Comparison of ENCODE assay signal across 8 cellular contexts in genomic region chr17:75155191-75155601, GRCh38. TPM values are rescaled to one million over a fixed set of nuclear protein-coding genes. Genes with fewer than 3 reads are reported as not detected.
DNase-seq lines count a peak whose midpoint lies in the region; ATAC-seq and TF ChIP-seq lines count a peak whose summit lies in the region.

No MANE protein-coding gene starts in this region.

- H2AFZ ChIP-seq in neural progenitor cell (replicated peaks), result no peak overlapping the region

- peaks cover 11% of the 10 kb centered on the region for H3K36me3 Mint-ChIP-seq in neural progenitor cell

- H4K20me1 ChIP-seq in DOHH2 (ENCODE audit: control insufficient read depth, insufficient read depth, low read depth, low read length) (peaks cover 10% of the 10 kb centered on the region), neural progenitor cell (ENCODE audit: low read depth) (peaks cover 42% of the 10 kb centered on the region)

- H3K4me1 Mint-ChIP-seq in neural progenitor cell, result peaks cover 18% of the 10 kb centered on the region

- no peak overlapping the region for H3K9ac ChIP-seq in neural progenitor cell

- H3F3A ChIP-seq in DOHH2 (ENCODE audit: control insufficient read depth, insufficient read depth) (peaks cover 15% of the 10 kb centered on the region), neural progenitor cell (ENCODE audit: low read depth) (peaks cover 11% of the 10 kb centered on the region)

- H3K27ac ChIP-seq in DOHH2 (ENCODE audit: low read depth, low read length) (peak overlapping the region; percentile 63), neural progenitor cell (no peak overlapping the region), heart right ventricle (peak overlapping the region in 3 of 10 donors; percentile 10 to 84 (median 81))
- H3K27ac ChIP-seq in effector memory CD4-positive, alpha-beta T cell (ENCODE audit: insufficient read depth, low read length, poor library complexity, severe bottlenecking), result peak overlapping the region; percentile 74

- H3K9me2 ChIP-seq in DOHH2 (replicated peaks; ENCODE audit: control insufficient read depth, low read length), result no peaks in the 10 kb centered on the region

- ATAC-seq in HG03565 (IDR thresholded peaks at IDR 0.05; ENCODE audit: unreplicated experiment), result no peak
- ATAC-seq in heart right ventricle, result no peak

- H3K79me2 ChIP-seq in DOHH2 (ENCODE audit: control insufficient read depth, low read length) (peaks cover 43% of the 10 kb centered on the region), neural progenitor cell (ENCODE audit: low read depth) (peaks cover 41% of the 10 kb centered on the region)

- H3K27ac Mint-ChIP-seq in neural progenitor cell, result no peak overlapping the region

- 88 to 93% methylated on average over 3 of the region's 3 CpGs for WGBS in heart right ventricle, 2 donors

- DNase-seq in M059J (ENCODE audit: low read depth) (peak; percentile 44), neural progenitor cell (ENCODE audit: low spot score) (peak; percentile 30), GM03348 (ENCODE audit: low spot score) (no peak), globus pallidus (ENCODE audit: low spot score) (no peak), heart right ventricle (no peak)
- DNase-seq in effector memory CD4-positive, alpha-beta T cell, result no peak

- H3K27me3 ChIP-seq in DOHH2 (ENCODE audit: control insufficient read depth, low read length), result no peaks in the 10 kb centered on the region
- no peaks in the 10 kb centered on the region for H3K27me3 ChIP-seq in effector memory CD4-positive, alpha-beta T cell (replicated peaks; ENCODE audit: control insufficient read depth, insufficient read depth, low read length, poor library complexity, severe bottlenecking)
- no peaks in the 10 kb centered on the region for H3K27me3 ChIP-seq in neural progenitor cell
- no peaks in the 10 kb centered on the region for H3K27me3 ChIP-seq in heart right ventricle

- no peaks in the 10 kb centered on the region for H3K9me3 ChIP-seq in DOHH2 (ENCODE audit: control insufficient read depth, insufficient read depth, low read length)
- no peaks in the 10 kb centered on the region for H3K9me3 ChIP-seq in effector memory CD4-positive, alpha-beta T cell (ENCODE audit: control insufficient read depth, low read length)
- no peaks in the 10 kb centered on the region for H3K9me3 ChIP-seq in neural progenitor cell (ENCODE audit: low read depth)
- H3K9me3 ChIP-seq in heart right ventricle, result no peaks in the 10 kb centered on the region

- peaks cover 26% of the 10 kb centered on the region for H3K4me1 ChIP-seq in DOHH2 (ENCODE audit: control insufficient read depth, low read length)
- peaks cover 7% of the 10 kb centered on the region for H3K4me1 ChIP-seq in effector memory CD4-positive, alpha-beta T cell (ENCODE audit: control insufficient read depth, insufficient read depth, low read length, poor library complexity, severe bottlenecking)
- peaks cover 17% of the 10 kb centered on the region for H3K4me1 ChIP-seq in neural progenitor cell
- peaks cover 0 to 26% (median 13%) of the 10 kb centered on the region in 9 donors for H3K4me1 ChIP-seq in heart right ventricle

- H3K36me3 ChIP-seq in DOHH2 (ENCODE audit: control insufficient read depth, low read length) (peaks cover 44% of the 10 kb centered on the region), neural progenitor cell (no peaks in the 10 kb centered on the region), heart right ventricle (peaks cover 0 to 12% (median 0%) of the 10 kb centered on the region in 9 donors)
- no peaks in the 10 kb centered on the region for H3K36me3 ChIP-seq in effector memory CD4-positive, alpha-beta T cell (ENCODE audit: control insufficient read depth, insufficient read depth, low read length)

- no peaks in the 10 kb centered on the region for H3K9me3 Mint-ChIP-seq in neural progenitor cell

- peak overlapping the region; percentile 62 for H3K4me3 Mint-ChIP-seq in neural progenitor cell

- TF ChIP-seq CTCF in DOHH2 (IDR thresholded peaks at IDR 0.05; ENCODE audit: low read depth, low read length, poor library complexity, severe bottlenecking) (no peak), neural progenitor cell (IDR thresholded peaks at IDR 0.05) (no peak), heart right ventricle (IDR thresholded peaks at IDR 0.05) (no peak)

- H3K4me2 ChIP-seq in DOHH2 (ENCODE audit: low read length) (peak overlapping the region; percentile 78), neural progenitor cell (peak overlapping the region; percentile 69)

- intact Hi-C loops in heart right ventricle (cut with DNase I), result loop anchor here in 1 of 10 donors (2.0 kb wide), 1 partner anchor 28 kb away; the partner anchor contains the start of gene SUMO2

- H3K27me3 Mint-ChIP-seq in neural progenitor cell (ENCODE audit: insufficient read depth, low read depth), result peaks cover 5% of the 10 kb centered on the region

- peak overlapping the region; percentile 65 for H3K4me3 ChIP-seq in DOHH2 (ENCODE audit: low read length)
- H3K4me3 ChIP-seq in effector memory CD4-positive, alpha-beta T cell (ENCODE audit: insufficient read depth, low read depth, low read length, poor library complexity, severe bottlenecking), result no peak overlapping the region
- H3K4me3 ChIP-seq in neural progenitor cell, result peak overlapping the region; percentile 29
- H3K4me3 ChIP-seq in heart right ventricle, result peak overlapping the region in 4 of 10 donors; percentile 76 to 93 (median 84)

RNA-seq across cellular contexts. Expression of gene JPT1, which starts 0.9 kb away (rescaled TPM):
- total RNA-seq in M059J (2014; rRNA removed; shearing (Covaris generic)), result 360 and 365 TPM in 2 replicates
- total RNA-seq in neural progenitor cell (ENCODE audit: low replicate concordance) (236 and 286 TPM in 2 replicates), heart right ventricle (10 to 100 TPM in 8 of 10 donors, 1 to 10 TPM in 2; 6.7 to 30.0 (median 12.6) TPM)
- 10 to 100 TPM; 32.6 to 61.6 TPM for polyA plus RNA-seq in heart right ventricle

RNA-seq across cellular contexts. Expression of gene NT5C, which starts 23.7 kb away (rescaled TPM):
- total RNA-seq in M059J (2014; rRNA removed; shearing (Covaris generic)), result 28.7 and 39.4 TPM in 2 replicates
- total RNA-seq in neural progenitor cell (ENCODE audit: low replicate concordance) (45.8 and 117 TPM in 2 replicates), heart right ventricle (10 to 100 TPM; 17.1 to 33.3 (median 21.6) TPM)
- 10 to 100 TPM; 50.0 to 71.7 TPM for polyA plus RNA-seq in heart right ventricle

RNA-seq across cellular contexts. Expression of gene SUMO2, which starts 27.6 kb away (rescaled TPM):
- total RNA-seq in M059J (2014; rRNA removed; shearing (Covaris generic)), result 170 and 171 TPM in 2 replicates
- total RNA-seq in neural progenitor cell (ENCODE audit: low replicate concordance) (250 and 372 TPM in 2 replicates), heart right ventricle (100 to 1,000 TPM; 187 to 258 (median 218) TPM)
- 10 to 100 TPM; 47.9 to 57.1 TPM for polyA plus RNA-seq in heart right ventricle

RNA-seq across cellular contexts. Expression of gene ARMC7, which starts 45.4 kb away (rescaled TPM):
- total RNA-seq in M059J (2014; rRNA removed; shearing (Covaris generic)), result 4.8 and 6.1 TPM in 2 replicates
- total RNA-seq in neural progenitor cell (ENCODE audit: low replicate concordance) (1.9 and 4.3 TPM in 2 replicates), heart right ventricle (1 to 10 TPM; 4.7 to 7.9 (median 5.2) TPM)
- polyA plus RNA-seq in heart right ventricle, result 1 to 10 TPM; 3.1 to 7.2 TPM

RNA-seq across cellular contexts. Expression of gene NUP85, which starts 50.3 kb away (rescaled TPM):
- total RNA-seq in M059J (2014; rRNA removed; shearing (Covaris generic)), result 42.4 and 45.4 TPM in 2 replicates
- 58.2 and 88.6 TPM in 2 replicates for total RNA-seq in neural progenitor cell (ENCODE audit: low replicate concordance)
- total RNA-seq in heart right ventricle, result 10 to 100 TPM; 16.2 to 28.4 (median 20.4) TPM
- polyA plus RNA-seq in heart right ventricle, result 10 to 100 TPM; 31.3 to 39.0 TPM

Comparison
In these comparisons a context has a peak if more than half of its experiments do, and no peak if none do; other contexts are left out.
1. DNase-seq: peak in M059J (single experiment) and neural progenitor cell (single experiment); none in effector memory CD4-positive, alpha-beta T cell (0 of 3), GM03348 (single experiment), globus pallidus (single experiment) and heart right ventricle (0 of 2).